Comparison of ENCODE assay signal across 8 cellular contexts in genomic region chr3:71859128-71859519, GRCh38.
A peak's percentile ranks its signal among the peaks of the same experiment; 100 is the strongest.
DNase-seq lines count a peak whose midpoint lies in the region; ATAC-seq, FAIRE-seq and TF ChIP-seq lines count a peak whose summit lies in the region.

No MANE protein-coding gene starts in this region.

- H3K4me2 ChIP-seq in PC-3 (ENCODE audit: low read length) = no peak overlapping the region

- H4K20me1 ChIP-seq in PC-3 (ENCODE audit: low read length) = no peaks in the 10 kb centered on the region

- no peaks in the 10 kb centered on the region for H3K4me1 Mint-ChIP-seq in Caco-2 (ENCODE audit: low read depth, unreplicated experiment)

- H2AFZ ChIP-seq in PC-3 (ENCODE audit: low read length) = no peak overlapping the region

- TF ChIP-seq CTCF in PC-3 (conservative IDR thresholded peaks at IDR 0.05; ENCODE audit: low read depth, low read length) (peak; percentile 71), Caco-2 (IDR thresholded peaks at IDR 0.05; ENCODE audit: insufficient read depth in 1 of 2, low read depth in 1 of 2, low read length in 1 of 2, severe bottlenecking in 1 of 2, unreplicated experiment in 1 of 2) (peak in 1 of 2 experiments; percentile 52)

- H3K9me3 ChIP-seq in PC-3 (ENCODE audit: low read length) (no peaks in the 10 kb centered on the region), Caco-2 (peaks cover 5% of the 10 kb centered on the region; the same call in 1 of the 2 replicates)

- no peaks in the 10 kb centered on the region for H3K79me2 ChIP-seq in PC-3 (ENCODE audit: low read length)

- CTCF ChIA-PET in PC-3 (lab: Charles Lee) (no interaction called here), Caco-2 (lab: Charles Lee) (interaction anchor here (0.5 to 1.8 kb wide), 3 partner anchors 129 to 1052 kb away, joined by 4 to 9 read pairs (median 5); no protein-coding TSS in a partner anchor)

- no peaks in the 10 kb centered on the region for H3K9me2 ChIP-seq in PC-3 (replicated peaks; ENCODE audit: low read length)

- H3K36me3 ChIP-seq in PC-3 (ENCODE audit: low read depth, low read length) = no peaks in the 10 kb centered on the region
- H3K36me3 ChIP-seq in Caco-2 (ENCODE audit: control insufficient read depth, insufficient read depth, low read length) = no peaks in the 10 kb centered on the region

- H3K4me1 ChIP-seq in PC-3 (ENCODE audit: insufficient read depth, low read length) (no peaks in the 10 kb centered on the region), Caco-2 (no peaks in the 10 kb centered on the region)

- BruUV-seq in PC-3 (replicated peaks; lab: Mats Ljungman, UMichigan) (no TSS peak), Caco-2 (replicated peaks; lab: Mats Ljungman, UMichigan) (no TSS peak)

- H3K4me3 ChIP-seq in PC-3 (ENCODE audit: low read length) = no peak overlapping the region
- no peak overlapping the region for H3K4me3 ChIP-seq in Caco-2 (ENCODE audit: low read depth, low read length)

- H3K9me3 Mint-ChIP-seq in Caco-2 (ENCODE audit: unreplicated experiment) = peaks cover 9% of the 10 kb centered on the region

- no peak overlapping the region for H3K4me3 Mint-ChIP-seq in Caco-2 (ENCODE audit: unreplicated experiment)

- DNase-seq in COLO829 (ENCODE audit: low spot score) (peak; percentile 56), HCEC 1CT (peak; percentile 5), PC-3 (peak; percentile 68), fibroblast of gingiva (ENCODE audit: low read depth) (peak; percentile 11), pons (ENCODE audit: low spot score) (peak; percentile 77), urothelium cell line (ENCODE audit: low spot score) (no peak), DMS79 treated with DMSO at 0.1 percent for 48 hours (lab: John Stamatoyannopoulos, UW) (no peak), Caco-2 (no peak)

- H3K9ac ChIP-seq in PC-3 (ENCODE audit: low read length) = no peak overlapping the region

- no peak for FAIRE-seq in urothelium cell line (lab: Jason Lieb, UNC)

- H3K27me3 Mint-ChIP-seq in Caco-2 (ENCODE audit: insufficient read depth, unreplicated experiment) = peaks cover 16% of the 10 kb centered on the region

- POLR2A ChIA-PET in PC-3 (lab: Charles Lee; ENCODE audit: unreplicated experiment) = no interaction called here
- POLR2A ChIA-PET in Caco-2 (lab: Charles Lee) = no interaction called here

- H3F3A ChIP-seq in PC-3 (ENCODE audit: low read length, unreplicated experiment) = no peaks in the 10 kb centered on the region

- ATAC-seq in PC-3 = peak; percentile 79

- intact Hi-C loops in PC-3 (cut with micrococcal nuclease) (loop anchor here (1.0 to 5.0 kb wide), 2 partner anchors 132 to 148 kb away; partner anchors contain the start of gene EIF4E3), Caco-2 (cut with micrococcal nuclease; ENCODE audit: unreplicated experiment) (loop anchor here (1.0 kb wide), 2 partner anchors 129 to 148 kb away; no protein-coding TSS in a partner anchor)

- peaks cover 23% of the 10 kb centered on the region for H3K27me3 ChIP-seq in PC-3 (ENCODE audit: low read length)
- H3K27me3 ChIP-seq in Caco-2 (replicated peaks; ENCODE audit: control insufficient read depth, insufficient read depth, low read length) = no peaks in the 10 kb centered on the region

- H3K27ac ChIP-seq in PC-3 (ENCODE audit: low read length) = no peak overlapping the region

- H3K36me3 Mint-ChIP-seq in Caco-2 (ENCODE audit: insufficient read depth, unreplicated experiment) = no peaks in the 10 kb centered on the region

- H3K27ac Mint-ChIP-seq in Caco-2 (ENCODE audit: unreplicated experiment) = no peak overlapping the region

Comparison
In these comparisons a context has a peak if more than half of its experiments do, and no peak if none do; other contexts are left out.
1. DNase-seq: peak in COLO829 (single experiment), HCEC 1CT (single experiment), PC-3 (single experiment), fibroblast of gingiva (single experiment) and pons (single experiment); none in urothelium cell line (single experiment), DMS79 treated with DMSO at 0.1 percent for 48 hours (single experiment) and Caco-2 (0 of 2).